In genomic region chr22:33873186-33873585, GRCh38 we compare ENCODE assay signal across 12 cellular contexts. TPM values are rescaled to one million over a fixed set of nuclear protein-coding genes. Genes with fewer than 3 reads are reported as not detected.
DNase-seq lines count a peak whose midpoint lies in the region; ATAC-seq and TF ChIP-seq lines count a peak whose summit lies in the region.
"Had no signal": no experiment of that assay in that cellular context is flagged by ENCODE, and none has a peak within 500 bp of the region (broad histone marks: within the 10 kb centered on the region; RNA-seq: fewer than 3 reads in every experiment).

No MANE protein-coding gene starts in this region.

- H3K9ac ChIP-seq in PC-3 (ENCODE audit: low read length), result no peak overlapping the region

- H3K36me3 ChIP-seq in spleen (no peaks in the 10 kb centered on the region), PC-3 (ENCODE audit: low read depth, low read length) (no peaks in the 10 kb centered on the region)

- H3K27me3 ChIP-seq in spleen (replicated peaks in 1 of 7) (no peaks in the 10 kb centered on the region), PC-3 (ENCODE audit: low read length) (no peaks in the 10 kb centered on the region)

- no TSS peak for BruUV-seq in PC-3 (replicated peaks; lab: Mats Ljungman, UMichigan)

- peak overlapping the region in 4 of 8 donors; percentile 25 to 46 (median 39) for H3K27ac ChIP-seq in spleen
- H3K27ac ChIP-seq in PC-3 (ENCODE audit: low read length), result no peak overlapping the region

- no peak overlapping the region for H3K4me2 ChIP-seq in PC-3 (ENCODE audit: low read length)

- H3K9me3 ChIP-seq in spleen (no peaks in the 10 kb centered on the region), PC-3 (ENCODE audit: low read length) (no peaks in the 10 kb centered on the region)

- H3K4me3 ChIP-seq in spleen (no peak overlapping the region), PC-3 (ENCODE audit: low read length) (no peak overlapping the region)

- intact Hi-C loops in spleen (cut with DNase I; ENCODE audit: low total_unique reads), result no loop called here
- intact Hi-C loops in PC-3 (cut with micrococcal nuclease), result no loop called here

- H3K79me2 ChIP-seq in PC-3 (ENCODE audit: low read length), result no peaks in the 10 kb centered on the region

- ATAC-seq in left lobe of liver, result peak; percentile 37
- ATAC-seq in PC-3, result no peak
- ATAC-seq in GM19397 (IDR thresholded peaks at IDR 0.05; ENCODE audit: unreplicated experiment), result no peak
- ATAC-seq in HG02678 (IDR thresholded peaks at IDR 0.05; ENCODE audit: unreplicated experiment), result no peak
- ATAC-seq: effector memory CD8-positive, alpha-beta T cell; T-helper 17 cell had no signal

- CTCF ChIA-PET in PC-3 (lab: Charles Lee), result no interaction called here

- DNase-seq in G401 (ENCODE audit: low spot score), result peak; percentile 72
- peak; percentile 61 for DNase-seq in cerebellum (ENCODE audit: low spot score)
- DNase-seq in left lobe of liver (ENCODE audit: low spot score), result no peak
- peak; percentile 66 for DNase-seq in spleen
- no peak for DNase-seq in NCI-H2196 (lab: John Stamatoyannopoulos, UW; ENCODE audit: unreplicated experiment)
- no peak for DNase-seq in PC-3
- DNase-seq: effector memory CD8-positive, alpha-beta T cell; HCEC 1CT; NCI-H69; T-helper 17 cell had no signal

- no peak for TF ChIP-seq CTCF in spleen (IDR thresholded peaks at IDR 0.05 in 8 of 11, conservative IDR thresholded peaks at IDR 0.05 in 3 of 11)
- TF ChIP-seq CTCF in PC-3 (conservative IDR thresholded peaks at IDR 0.05; ENCODE audit: low read depth, low read length), result no peak

- no peaks in the 10 kb centered on the region for H4K20me1 ChIP-seq in PC-3 (ENCODE audit: low read length)

- H3K9me2 ChIP-seq in PC-3 (replicated peaks; ENCODE audit: low read length), result no peaks in the 10 kb centered on the region

- TF ChIP-seq POLR2A in spleen (IDR thresholded peaks at IDR 0.05), result no peak

- peaks cover 0 to 45% (median 16%) of the 10 kb centered on the region in 6 donors for H3K4me1 ChIP-seq in spleen
- no peaks in the 10 kb centered on the region for H3K4me1 ChIP-seq in PC-3 (ENCODE audit: insufficient read depth, low read length)

- in situ Hi-C loops in G401 (cut with HindIII; ENCODE audit: low sequenced_read_pairs), result no loop called here

- H2AFZ ChIP-seq in PC-3 (ENCODE audit: low read length), result no peak overlapping the region

- WGBS in spleen, 5 donors, result 52 to 69% (median 59%) methylated on average over 12 to 14 of the region's 14 CpGs

- POLR2A ChIA-PET in PC-3 (lab: Charles Lee; ENCODE audit: unreplicated experiment), result no interaction called here

- no peaks in the 10 kb centered on the region for H3F3A ChIP-seq in PC-3 (ENCODE audit: low read length, unreplicated experiment)

RNA-seq across cellular contexts. Expression of gene LARGE1, which starts 47.1 kb away (rescaled TPM):
- 0.10 and 0.49 TPM in 2 replicates for total RNA-seq in G401 (2014; rRNA removed; shearing (Covaris generic))
- total RNA-seq in cerebellum, result 31.8 TPM
- total RNA-seq in left lobe of liver, result 27.2 TPM
- 10 to 100 TPM; 18.8 to 35.8 (median 33.5) TPM for total RNA-seq in spleen
- polyA plus RNA-seq in spleen, result 1 to 10 TPM; 1.9 to 4.2 (median 2.0) TPM
- total RNA-seq in PC-3 (2014; rRNA removed), result 1.3 and 3.5 TPM in 2 replicates

Comparison
In these comparisons a context has a peak if more than half of its experiments do, and no peak if none do; other contexts are left out.
1. DNase-seq: peak in G401 (single experiment), cerebellum (single experiment) and spleen (single experiment); none in left lobe of liver (single experiment), NCI-H2196 (single experiment) and PC-3 (single experiment).